Comparison of ENCODE assay signal across 9 cellular contexts in genomic region chr20:1212607-1213396, GRCh38. TPM values are rescaled to one million over a fixed set of nuclear protein-coding genes. Genes with fewer than 3 reads are reported as not detected.
DNase-seq lines count a peak whose midpoint lies in the region; ATAC-seq and TF ChIP-seq lines count a peak whose summit lies in the region.
"Had no signal": no experiment of that assay in that cellular context is flagged by ENCODE, and none has a peak within 500 bp of the region (broad histone marks: within the 10 kb centered on the region; RNA-seq: fewer than 3 reads in every experiment).

No MANE protein-coding gene starts in this region.

- H3K36me3 Mint-ChIP-seq in activated T-helper 17 cell treated with anti-CD3 and anti-CD28 coated beads, Interleukin-2, amount 50 U/mL, for 72 hours (ENCODE audit: low read depth) = no peaks in the 10 kb centered on the region

- intact Hi-C loops in testis (cut with DNase I; ENCODE audit: low total_unique reads) = no loop called here

- TF ChIP-seq POLR2A in testis (IDR thresholded peaks at IDR 0.05) = no peak

- peaks cover 13% of the 10 kb centered on the region for H3K4me1 Mint-ChIP-seq in activated T-helper 17 cell treated with anti-CD3 and anti-CD28 coated beads, Interleukin-2, amount 50 U/mL, for 72 hours

- H3K4me1 ChIP-seq in neutrophil (ENCODE audit: control insufficient read depth in 1 of 2, insufficient read depth in 1 of 2, low read depth in 1 of 2, low read length in 1 of 2) (no peaks in the 10 kb centered on the region), testis (no peaks in the 10 kb centered on the region)

- DNase-seq in NCI-H2107 treated with DMSO at 0.1 percent for 48 hours (lab: John Stamatoyannopoulos, UW; ENCODE audit: unreplicated experiment) (peak; percentile 19), NCI-H2107 (lab: John Stamatoyannopoulos, UW) (no peak), RWPE1 (ENCODE audit: low spot score) (peak; percentile 78), fibroblast of villous mesenchyme (ENCODE audit: low read depth) (peak; percentile 77), testis (peak; percentile 83)
- peak; percentile 72 for DNase-seq in Jurkat, Clone E6-1 (ENCODE audit: low read depth, low spot score)

- H3K27ac ChIP-seq in RWPE1 (no peak overlapping the region), neutrophil (no peak overlapping the region), testis (no peak overlapping the region)
- H3K27ac ChIP-seq: BLaER1 had no signal

- CTCF ChIA-PET in RWPE1 (lab: Yijun Ruan, JAX) = interaction anchor here (0.6 to 1.7 kb wide), 14 partner anchors 12 to 949 kb away, joined by 3 to 6 read pairs (median 3); partner anchors contain the start of gene RAD21L1

- H3K4me3 ChIP-seq in Jurkat, Clone E6-1 (ENCODE audit: low read length) = no peak overlapping the region
- H3K4me3 ChIP-seq in fibroblast of villous mesenchyme (ENCODE audit: low read depth, low read length) (no peak overlapping the region), neutrophil (ENCODE audit: low read depth in 1 of 2, low read length in 1 of 2) (no peak overlapping the region), testis (no peak overlapping the region)
- H3K4me3 ChIP-seq: BLaER1 had no signal

- no peaks in the 10 kb centered on the region for H3K9me3 Mint-ChIP-seq in activated T-helper 17 cell treated with anti-CD3 and anti-CD28 coated beads, Interleukin-2, amount 50 U/mL, for 72 hours

- peaks cover 7% of the 10 kb centered on the region for H3K27me3 Mint-ChIP-seq in activated T-helper 17 cell treated with anti-CD3 and anti-CD28 coated beads, Interleukin-2, amount 50 U/mL, for 72 hours

- ATAC-seq in activated T-helper 17 cell treated with anti-CD3 and anti-CD28 coated beads, Interleukin-2, amount 50 U/mL, for 72 hours (replicated peaks) = peak; percentile 57

- POLR2A ChIA-PET in RWPE1 (lab: Yijun Ruan, JAX; ENCODE audit: low non-redundant PET) = no interaction called here

- H3K9me3 ChIP-seq in neutrophil (no peaks in the 10 kb centered on the region), testis (no peaks in the 10 kb centered on the region)
- H3K9me3 ChIP-seq: BLaER1 had no signal

- TF ChIP-seq CTCF in RWPE1 (conservative IDR thresholded peaks at IDR 0.05; ENCODE audit: low read depth) (peak; percentile 93), fibroblast of villous mesenchyme (IDR thresholded peaks at IDR 0.05; ENCODE audit: insufficient read depth, low read depth, low read length) (peak; percentile 76), neutrophil (IDR thresholded peaks at IDR 0.05) (peak; percentile 43), testis (IDR thresholded peaks at IDR 0.05) (peak; percentile 62 to 70 (median 64))

- H3K4me3 Mint-ChIP-seq in activated T-helper 17 cell treated with anti-CD3 and anti-CD28 coated beads, Interleukin-2, amount 50 U/mL, for 72 hours = no peak overlapping the region

- H3K27ac Mint-ChIP-seq in activated T-helper 17 cell treated with anti-CD3 and anti-CD28 coated beads, Interleukin-2, amount 50 U/mL, for 72 hours = no peak overlapping the region

- 30 to 40% methylated on average over 21 of the region's 21 CpGs for WGBS in testis, 2 donors

- peaks cover 83% of the 10 kb centered on the region for H3K27me3 ChIP-seq in neutrophil
- no peaks in the 10 kb centered on the region for H3K27me3 ChIP-seq in testis
- H3K27me3 ChIP-seq: BLaER1 had no signal

- H3K36me3 ChIP-seq in neutrophil (no peaks in the 10 kb centered on the region), testis (ENCODE audit: low read depth, missing control alignments) (no peaks in the 10 kb centered on the region)
- H3K36me3 ChIP-seq: BLaER1 had no signal

RNA-seq across cellular contexts. Expression of gene C20orf202, which starts 9.5 kb away (rescaled TPM):
- polyA plus RNA-seq in Jurkat, Clone E6-1 (2012; ENCODE audit: insufficient read depth, insufficient read length) = not detected
- not detected for total RNA-seq in activated T-helper 17 cell treated with anti-CD3 and anti-CD28 coated beads, Interleukin-2, amount 50 U/mL, for 72 hours
- total RNA-seq in fibroblast of villous mesenchyme (under 0.01 TPM in 1 of 2 replicates, not detected in the other), testis (1 to 10 TPM; 1.1 to 1.7 TPM)
- polyA plus RNA-seq in testis (ENCODE audit: insufficient read depth, low read depth, low replicate concordance) = 0.84 TPM

RNA-seq across cellular contexts. Expression of gene RAD21L1, which starts 13.0 kb away (rescaled TPM):
- polyA plus RNA-seq in Jurkat, Clone E6-1 (2012; ENCODE audit: insufficient read depth, insufficient read length) = not detected
- not detected for total RNA-seq in activated T-helper 17 cell treated with anti-CD3 and anti-CD28 coated beads, Interleukin-2, amount 50 U/mL, for 72 hours
- total RNA-seq in fibroblast of villous mesenchyme = not detected in 2 replicates
- total RNA-seq in testis = 10 to 100 TPM in 1 of 2 donors, 1 to 10 TPM in 1; 7.5 to 13.7 TPM
- 12.1 TPM for polyA plus RNA-seq in testis (ENCODE audit: insufficient read depth, low read depth, low replicate concordance)

RNA-seq across cellular contexts. Expression of gene TMEM74B, which starts 28.0 kb away (rescaled TPM):
- polyA plus RNA-seq in Jurkat, Clone E6-1 (2012; ENCODE audit: insufficient read depth, insufficient read length) = 2.9 TPM
- 1 to 10 TPM in 1 of 2 donors, under 1 TPM in 1; 0.89 to 6.0 TPM for total RNA-seq in activated T-helper 17 cell treated with anti-CD3 and anti-CD28 coated beads, Interleukin-2, amount 50 U/mL, for 72 hours
- not detected in 2 replicates for total RNA-seq in fibroblast of villous mesenchyme
- total RNA-seq in testis = 1 to 10 TPM; 4.8 to 6.7 TPM
- polyA plus RNA-seq in testis (ENCODE audit: insufficient read depth, low read depth, low replicate concordance) = 3.9 TPM

RNA-seq across cellular contexts. Expression of gene SNPH, which starts 53.3 kb away (rescaled TPM):
- polyA plus RNA-seq in Jurkat, Clone E6-1 (2012; ENCODE audit: insufficient read depth, insufficient read length) = 3.5 TPM
- 1 to 10 TPM in 1 of 2 donors, under 1 TPM in 1; 0.90 to 1.7 TPM for total RNA-seq in activated T-helper 17 cell treated with anti-CD3 and anti-CD28 coated beads, Interleukin-2, amount 50 U/mL, for 72 hours
- total RNA-seq in fibroblast of villous mesenchyme = 8.7 and 10.8 TPM in 2 replicates
- total RNA-seq in testis = 10 to 100 TPM in 1 of 2 donors, 1 to 10 TPM in 1; 9.0 to 10.4 TPM
- polyA plus RNA-seq in testis (ENCODE audit: insufficient read depth, low read depth, low replicate concordance) = 4.2 TPM

Comparison
In these comparisons a context has a peak if more than half of its experiments do, and no peak if none do; other contexts are left out.
1. CTCF ChIP-seq: peak in every context shown above with its lines; median percentile 93 in RWPE1; 76 in fibroblast of villous mesenchyme; 64 in testis; 43 in neutrophil.